In genomic region chr2:241291977-241292376, GRCh38 we compare ENCODE assay signal across 20 cellular contexts.
"Had no signal": no experiment of that assay in that cellular context is flagged by ENCODE, and none has a peak within 500 bp of the region (broad histone marks: within the 10 kb centered on the region; RNA-seq: fewer than 3 reads in every experiment).

No MANE protein-coding gene starts in this region.

- H3K9me3 Mint-ChIP-seq: naive thymus-derived CD8-positive, alpha-beta T cell had no signal

- H3K27ac ChIP-seq: epithelial cell of prostate, esophagus squamous epithelium, gastroesophageal sphincter, sigmoid colon, skin epidermis, stomach, thoracic aorta, transverse colon had no signal

- DNase-seq: effector memory CD4-positive, alpha-beta T cell; esophagus squamous epithelium; foreskin fibroblast; glutamatergic neuron; islet precursor cell; mammary epithelial cell; mucosa of descending colon; naive thymus-derived CD8-positive, alpha-beta T cell; posterior cingulate gyrus; sigmoid colon; stimulated activated CD4-positive, alpha-beta T cell treated with anti-CD3 and anti-CD28 coated beads, Interleukin-2, amount 100 ng/mL, for 24 hours; stimulated activated naive CD4-positive, alpha-beta T cell; stomach; substantia nigra; transverse colon had no signal

- H3K4me3 ChIP-seq: esophagus squamous epithelium, gastroesophageal sphincter, mucosa of descending colon, sigmoid colon, skin epidermis, stomach, thoracic aorta, transverse colon had no signal

- H3K36me3 ChIP-seq: sigmoid colon, thoracic aorta had no signal

- H3K4me1 ChIP-seq: sigmoid colon had no signal

- H3K27me3 Mint-ChIP-seq: naive thymus-derived CD8-positive, alpha-beta T cell had no signal

- ATAC-seq: gastroesophageal sphincter; left lobe of liver; mucosa of descending colon; naive thymus-derived CD8-positive, alpha-beta T cell had no signal

- H3K27me3 ChIP-seq: esophagus squamous epithelium, gastroesophageal sphincter, sigmoid colon, stomach, transverse colon had no signal

- H3K9me3 ChIP-seq: esophagus squamous epithelium, gastroesophageal sphincter, mucosa of descending colon, sigmoid colon, stomach, thoracic aorta, transverse colon had no signal
